Comparison of ENCODE assay signal across 22 cellular contexts in the genomic region with DNA sequence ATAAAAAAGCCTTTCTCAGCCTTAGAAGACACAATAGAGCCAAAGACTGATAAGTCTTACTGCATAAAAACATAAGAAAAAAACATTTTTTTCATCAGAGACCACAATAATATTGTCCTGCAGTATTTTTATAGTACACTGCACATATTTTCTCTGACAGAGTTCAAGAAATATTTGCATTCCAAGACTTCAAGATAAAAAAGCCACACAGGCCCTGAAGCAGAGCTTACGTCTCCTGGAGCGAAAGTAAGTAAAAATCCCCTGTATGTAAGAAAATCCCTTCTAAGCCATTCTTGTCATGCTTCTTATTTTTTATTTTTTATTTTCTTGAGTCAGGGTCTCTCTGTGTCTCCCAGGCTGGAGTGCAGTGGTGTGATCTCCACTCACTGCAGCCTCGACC.
DNase-seq lines count a peak whose midpoint lies in the region; ATAC-seq and TF ChIP-seq lines count a peak whose summit lies in the region.
"Had no signal": no experiment of that assay in that cellular context is flagged by ENCODE, and none has a peak within 500 bp of the region (broad histone marks: within the 10 kb centered on the region; RNA-seq: fewer than 3 reads in every experiment).

No MANE protein-coding gene starts in this region.

- H3K4me3 ChIP-seq in astrocyte of the spinal cord (ENCODE audit: low read depth, low read length) (no peak overlapping the region), retinal pigment epithelial cell (ENCODE audit: low read length) (no peak overlapping the region)
- H3K4me3 ChIP-seq: body of pancreas, K562, lung, MG63, right lobe of liver, SJCRH30 had no signal

- DNase-seq in NCI-H226 (peak; percentile 82), astrocyte of the spinal cord (ENCODE audit: low read depth, low spot score) (peak; percentile 88), glomerular visceral epithelial cell (ENCODE audit: extremely low spot score) (peak; percentile 62), retinal pigment epithelial cell (ENCODE audit: low read depth) (peak; percentile 90), islet precursor cell (no peak)
- DNase-seq: activated CD4-positive, alpha-beta T cell treated with anti-CD3 and anti-CD28 coated beads, Interleukin-2, amount 50 U/mL, for 48 hours; body of pancreas; MG63; NCI-H2029; NCI-H69; posterior cingulate gyrus; right lobe of liver; SJCRH30; stimulated activated CD4-positive, alpha-beta T cell treated with anti-CD3 and anti-CD28 coated beads, Interleukin-12 subunit alpha, Interleukin-12 subunit beta, amount 100 ng/mL, for 4 hours; stimulated activated CD4-positive, alpha-beta T cell treated with anti-CD3 and anti-CD28 coated beads, Interleukin-4, amount 100 ng/mL, for 4 hours; stimulated activated naive B cell treated with anti-CD40 and anti-IgM and Interleukin-4, amounts not matched to agents 10 μg/mL and 1 μg/mL and 100 μg/mL, for 72 hours had no signal

- ATAC-seq in GM21786 (IDR thresholded peaks at IDR 0.05; ENCODE audit: unreplicated experiment) = no peak
- no peak for ATAC-seq in GM19455 (IDR thresholded peaks at IDR 0.05; ENCODE audit: unreplicated experiment)
- no peak for ATAC-seq in GM19351 (IDR thresholded peaks at IDR 0.05; ENCODE audit: unreplicated experiment)
- ATAC-seq: body of pancreas; esophagus mucosa; K562; right lobe of liver; stimulated activated naive B cell treated with anti-CD40 and anti-IgM and Interleukin-4, amounts not matched to agents 10 μg/mL and 1 μg/mL and 100 μg/mL, for 72 hours had no signal

- no peak for TF ChIP-seq CTCF in astrocyte of the spinal cord (IDR thresholded peaks at IDR 0.05; ENCODE audit: low read depth, low read length)
- TF ChIP-seq CTCF in retinal pigment epithelial cell (conservative IDR thresholded peaks at IDR 0.05; ENCODE audit: low read depth, low read length) = no peak

- in situ Hi-C loops in astrocyte of the spinal cord (cut with HindIII; ENCODE audit: low sequenced_read_pairs) = no loop called here
